Comparison of ENCODE assay signal across 8 cellular contexts in genomic region chr7:27183682-27184341, GRCh38. TPM values are rescaled to one million over a fixed set of nuclear protein-coding genes. Genes with fewer than 3 reads are reported as not detected.
DNase-seq lines count a peak whose midpoint lies in the region; ATAC-seq, FAIRE-seq and TF ChIP-seq lines count a peak whose summit lies in the region.

No MANE protein-coding gene starts in this region.

- peak; percentile 27 for DNase-seq in activated T-cell treated with anti-CD3 and anti-CD28 coated beads, Interleukin-2, amount 50 U/mL, for 1 hour
- no peak for DNase-seq in activated T-cell treated with anti-CD3 and anti-CD28 coated beads for 4 hours
- no peak for DNase-seq in T-helper 17 cell
- no peak for DNase-seq in keratinocyte (ENCODE audit: low read depth, low spot score)
- no peak for DNase-seq in COR-L47 (lab: John Stamatoyannopoulos, UW)
- no peak for DNase-seq in stimulated activated CD4-positive, alpha-beta T cell treated with anti-CD3 and anti-CD28 coated beads, Interleukin-12 subunit alpha, Interleukin-12 subunit beta, amount 100 ng/mL, for 4 hours
- no peak for DNase-seq in Ammon's horn (ENCODE audit: low spot score)

- H3K4me3 ChIP-seq in keratinocyte (ENCODE audit: control insufficient read depth in 2 of 3, extremely low read depth in 1 of 3, insufficient read depth in 2 of 3, low read depth in 1 of 3, low read length in 3 of 3) (peak overlapping the region; percentile 34 to 74 (median 44)), thymus (ENCODE audit: low read length) (peak overlapping the region; percentile 35)

- no peaks in the 10 kb centered on the region for H3K79me2 ChIP-seq in keratinocyte (ENCODE audit: control insufficient read depth, insufficient read depth, low read length)

- H4K20me1 ChIP-seq in keratinocyte (ENCODE audit: control insufficient read depth, extremely low read depth, insufficient read depth, low read length) = no peaks in the 10 kb centered on the region

- no peaks in the 10 kb centered on the region for H3K9me1 ChIP-seq in keratinocyte (ENCODE audit: control insufficient read depth, extremely low read depth, insufficient read depth, low read length)

- dilution Hi-C loops in keratinocyte (cut with MboI; ENCODE audit: extremely low pct_ligation_motif_present, low sequenced_read_pairs) = no loop called here

- peaks cover 36% of the 10 kb centered on the region for H3K4me1 Mint-ChIP-seq in T-helper 17 cell

- peaks cover 77% of the 10 kb centered on the region for H3K27me3 Mint-ChIP-seq in T-helper 17 cell

- peaks cover 6% of the 10 kb centered on the region for H3K36me3 Mint-ChIP-seq in T-helper 17 cell (ENCODE audit: low read depth)

- H3K4me1 ChIP-seq in keratinocyte (ENCODE audit: control insufficient read depth, extremely low read depth, insufficient read depth, low read length) = peaks cover 17% of the 10 kb centered on the region
- peaks cover 14% of the 10 kb centered on the region for H3K4me1 ChIP-seq in thymus (ENCODE audit: control insufficient read depth, insufficient read depth, low read length)

- H3K27ac Mint-ChIP-seq in T-helper 17 cell = peak overlapping the region; percentile 73

- peak overlapping the region; percentile 20 for H2AFZ ChIP-seq in keratinocyte (ENCODE audit: control insufficient read depth, low read length)

- FAIRE-seq in keratinocyte (lab: Jason Lieb, UNC) = no peak

- ATAC-seq in T-helper 17 cell = no peak

- no peak for TF ChIP-seq CTCF in keratinocyte (optimal IDR thresholded peaks at IDR 0.05 in 1 of 3, IDR thresholded peaks at IDR 0.05 in 1 of 3, conservative IDR thresholded peaks at IDR 0.05 in 1 of 3; ENCODE audit: extremely low read depth in 1 of 3, insufficient read depth in 2 of 3, low read length in 3 of 3)

- no peak overlapping the region for H3K27ac ChIP-seq in keratinocyte (ENCODE audit: control insufficient read depth, insufficient read depth, low read length)
- H3K27ac ChIP-seq in thymus (ENCODE audit: low read depth) = no peak overlapping the region

- H3K9ac ChIP-seq in keratinocyte (ENCODE audit: control insufficient read depth, extremely low read depth, insufficient read depth, low read length) = peak overlapping the region; percentile 60

- H3K27me3 ChIP-seq in keratinocyte (ENCODE audit: control insufficient read depth, extremely low read depth, insufficient read depth, low read length) = peaks cover 65% of the 10 kb centered on the region
- peaks cover 70% of the 10 kb centered on the region for H3K27me3 ChIP-seq in thymus (ENCODE audit: control insufficient read depth, insufficient read depth)

- 3% methylated on average over 30 of the region's 30 CpGs for WGBS in thymus

- peak overlapping the region; percentile 85 for H3K4me3 Mint-ChIP-seq in T-helper 17 cell

- H3K36me3 ChIP-seq in keratinocyte (ENCODE audit: control insufficient read depth in 2 of 2, extremely low read depth in 1 of 2, insufficient read depth in 2 of 2, low read length in 2 of 2) (no peaks in the 10 kb centered on the region), thymus (ENCODE audit: control insufficient read depth, insufficient read depth) (no peaks in the 10 kb centered on the region)

- H3K9me3 ChIP-seq in T-helper 17 cell (ENCODE audit: control insufficient read depth, low read length, poor library complexity, severe bottlenecking) (peaks cover 3% of the 10 kb centered on the region), keratinocyte (ENCODE audit: control insufficient read depth, low read depth, low read length) (no peaks in the 10 kb centered on the region), thymus (ENCODE audit: control insufficient read depth) (no peaks in the 10 kb centered on the region)

- peak overlapping the region; percentile 79 for H3K4me2 ChIP-seq in keratinocyte (ENCODE audit: control insufficient read depth, extremely low read depth, insufficient read depth, low read depth, low read length)

RNA-seq across cellular contexts. Expression of gene HOXA11, which starts 1.2 kb away (rescaled TPM):
- total RNA-seq in T-helper 17 cell = not detected
- polyA plus RNA-seq in keratinocyte (0.07 to 0.18 TPM (median 0.14 TPM) in 3 replicates), thymus (under 0.01 TPM)
- polyA plus RNA-seq in keratinocyte (2011; ENCODE audit: low read depth) = not detected
- 0.17 and 0.19 TPM in 2 replicates for polyA plus RNA-seq in keratinocyte (2011; cell fraction: cytosol; rRNA removed)
- polyA plus RNA-seq in keratinocyte (2011; cell fraction: nucleus; rRNA removed) = 0.13 TPM in 2 replicates
- 0.16 and 0.27 TPM in 2 replicates for polyA plus RNA-seq in keratinocyte (2012; ENCODE audit: low replicate concordance)
- not detected in 3 replicates for polyA minus RNA-seq in keratinocyte
- polyA minus RNA-seq in keratinocyte (2011; cell fraction: cytosol; rRNA and poly(A)+ RNA removed) = not detected
- polyA minus RNA-seq in keratinocyte (2011; cell fraction: nucleus; rRNA and poly(A)+ RNA removed) = not detected in 2 replicates

RNA-seq across cellular contexts. Expression of gene HOXA10, which starts 9.7 kb away (rescaled TPM):
- total RNA-seq in T-helper 17 cell = not detected
- polyA plus RNA-seq in keratinocyte (1.6 to 4.5 TPM (median 2.4 TPM) in 3 replicates), thymus (3.5 TPM)
- polyA plus RNA-seq in keratinocyte (2011; ENCODE audit: low read depth) = 0.40 TPM
- polyA plus RNA-seq in keratinocyte (2011; cell fraction: cytosol; rRNA removed) = 2.0 and 2.2 TPM in 2 replicates
- 2.0 and 2.1 TPM in 2 replicates for polyA plus RNA-seq in keratinocyte (2011; cell fraction: nucleus; rRNA removed)
- polyA plus RNA-seq in keratinocyte (2012; ENCODE audit: low replicate concordance) = 2.5 and 9.5 TPM in 2 replicates
- polyA minus RNA-seq in keratinocyte = 1.9 to 5.1 TPM (median 3.0 TPM) in 3 replicates
- polyA minus RNA-seq in keratinocyte (2011; cell fraction: cytosol; rRNA and poly(A)+ RNA removed) = not detected
- 0.47 and 0.84 TPM in 2 replicates for polyA minus RNA-seq in keratinocyte (2011; cell fraction: nucleus; rRNA and poly(A)+ RNA removed)

RNA-seq across cellular contexts. Expression of gene HOXA13, which starts 16.1 kb away (rescaled TPM):
- total RNA-seq in T-helper 17 cell = not detected
- polyA plus RNA-seq in keratinocyte = not detected in 3 replicates
- not detected for polyA plus RNA-seq in keratinocyte (2011; ENCODE audit: low read depth)
- polyA plus RNA-seq in keratinocyte (2011; cell fraction: cytosol; rRNA removed) = not detected in 2 replicates
- polyA plus RNA-seq in keratinocyte (2011; cell fraction: nucleus; rRNA removed) = not detected in 2 replicates
- polyA plus RNA-seq in keratinocyte (2012; ENCODE audit: low replicate concordance) = not detected in 2 replicates
- polyA minus RNA-seq in keratinocyte = not detected in 3 replicates
- not detected for polyA minus RNA-seq in keratinocyte (2011; cell fraction: cytosol; rRNA and poly(A)+ RNA removed)
- polyA minus RNA-seq in keratinocyte (2011; cell fraction: nucleus; rRNA and poly(A)+ RNA removed) = not detected in 2 replicates
- polyA plus RNA-seq in thymus = 0.02 TPM

RNA-seq across cellular contexts. Expression of gene HOXA9, which starts 18.5 kb away (rescaled TPM):
- total RNA-seq in T-helper 17 cell = not detected
- polyA plus RNA-seq in keratinocyte (9.0 to 40.5 TPM (median 28.1 TPM) in 3 replicates), thymus (4.9 TPM)
- 76.1 TPM for polyA plus RNA-seq in keratinocyte (2011; ENCODE audit: low read depth)
- 20.4 and 23.2 TPM in 2 replicates for polyA plus RNA-seq in keratinocyte (2011; cell fraction: cytosol; rRNA removed)
- 22.3 and 31.4 TPM in 2 replicates for polyA plus RNA-seq in keratinocyte (2011; cell fraction: nucleus; rRNA removed)
- polyA plus RNA-seq in keratinocyte (2012; ENCODE audit: low replicate concordance) = 21.1 and 27.0 TPM in 2 replicates
- 1.5 to 5.7 TPM (median 4.0 TPM) in 3 replicates for polyA minus RNA-seq in keratinocyte
- polyA minus RNA-seq in keratinocyte (2011; cell fraction: cytosol; rRNA and poly(A)+ RNA removed) = 9.4 TPM
- 2.2 and 3.8 TPM in 2 replicates for polyA minus RNA-seq in keratinocyte (2011; cell fraction: nucleus; rRNA and poly(A)+ RNA removed)

RNA-seq across cellular contexts. Expression of gene HOXA7, which starts 27.3 kb away (rescaled TPM):
- total RNA-seq in T-helper 17 cell = not detected
- polyA plus RNA-seq in keratinocyte = 3.8 to 13.5 TPM (median 8.1 TPM) in 3 replicates
- polyA plus RNA-seq in keratinocyte (2011; ENCODE audit: low read depth) = 4.9 TPM
- 7.4 and 9.8 TPM in 2 replicates for polyA plus RNA-seq in keratinocyte (2011; cell fraction: cytosol; rRNA removed)
- 5.2 and 6.0 TPM in 2 replicates for polyA plus RNA-seq in keratinocyte (2011; cell fraction: nucleus; rRNA removed)
- polyA plus RNA-seq in keratinocyte (2012; ENCODE audit: low replicate concordance) = 3.9 and 14.3 TPM in 2 replicates
- 4.5 to 4.9 TPM (median 4.8 TPM) in 3 replicates for polyA minus RNA-seq in keratinocyte
- 11.9 TPM for polyA minus RNA-seq in keratinocyte (2011; cell fraction: cytosol; rRNA and poly(A)+ RNA removed)
- 2.0 and 2.3 TPM in 2 replicates for polyA minus RNA-seq in keratinocyte (2011; cell fraction: nucleus; rRNA and poly(A)+ RNA removed)
- polyA plus RNA-seq in thymus = 0.41 TPM
